8 cellular contexts compared by ENCODE assay signal in the genomic region with DNA sequence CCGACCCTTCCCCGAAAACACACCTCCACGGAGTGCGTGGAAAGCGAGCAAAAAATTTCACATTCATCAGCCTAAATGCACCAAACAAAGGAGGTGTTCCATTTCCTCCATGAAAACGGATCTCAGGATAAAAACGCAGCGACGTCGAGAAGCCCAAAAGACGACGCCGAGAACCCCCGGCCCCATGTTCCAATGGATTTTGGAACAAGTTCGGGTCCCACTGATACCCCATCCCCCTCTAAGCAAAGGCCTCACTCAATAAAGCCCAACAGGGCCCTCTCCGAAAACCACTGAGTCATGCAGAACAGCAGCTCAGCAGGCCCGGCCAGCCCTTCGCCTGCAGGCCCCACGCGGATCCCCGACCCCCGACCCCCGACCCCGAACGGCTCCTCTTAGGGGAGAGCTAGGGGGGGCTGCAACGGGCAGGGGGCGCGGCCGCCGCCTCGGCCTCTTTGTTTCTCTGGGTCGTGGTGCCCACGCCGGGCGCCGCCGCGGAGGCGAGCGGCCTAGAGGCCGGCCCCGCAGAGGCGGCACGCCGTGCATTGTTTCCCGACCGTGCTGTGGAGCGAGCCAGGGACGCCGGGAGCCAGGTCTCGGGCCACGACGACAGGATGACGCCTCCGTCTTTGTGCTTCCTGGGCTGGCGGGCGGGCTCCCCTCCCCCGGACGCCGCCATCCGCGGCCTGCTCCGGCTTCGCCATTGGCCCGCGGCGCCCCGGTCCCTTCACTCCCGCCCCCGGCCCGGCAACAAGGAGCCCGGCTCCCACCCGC. TPM values are rescaled to one million over a fixed set of nuclear protein-coding genes. Genes with fewer than 3 reads are reported as not detected.
DNase-seq lines count a peak whose midpoint lies in the region; ATAC-seq and TF ChIP-seq lines count a peak whose summit lies in the region.

No MANE protein-coding gene starts in this region.

- peak; percentile 67 for DNase-seq in AG20443 (ENCODE audit: low spot score)
- DNase-seq in OCI-LY7 (ENCODE audit: low spot score), result peak; percentile 81
- DNase-seq in activated T-helper 2 cell treated with anti-CD3 and anti-CD28 coated beads, Interferon-gamma antibody, Interleukin-2, Interleukin-4, amounts not matched to agents 10 μg/mL and 5 μg/mL and 100 μg/mL, durations not matched to agents 14 hours and 24 hours and 36 hours (ENCODE audit: low spot score), result peak; percentile 66
- peak; percentile 60 for DNase-seq in fibroblast of peridontal ligament (ENCODE audit: extremely low read depth)
- DNase-seq in stomach, result peak; percentile 68

- H3K27ac ChIP-seq in OCI-LY7 (ENCODE audit: low read depth, low read length, poor library complexity, severe bottlenecking) (peak overlapping the region; percentile 67), stomach (peak overlapping the region; percentile 99 to 100 (median 100))

- peak overlapping the region; percentile 90 for H3K4me3 ChIP-seq in OCI-LY7 (ENCODE audit: low read depth, low read length, poor library complexity, severe bottlenecking)
- peak overlapping the region; percentile 71 to 95 (median 86) for H3K4me3 ChIP-seq in stomach

- no peaks in the 10 kb centered on the region for H3K9me3 Mint-ChIP-seq in activated T-helper 2 cell treated with anti-CD3 and anti-CD28 coated beads, Interferon-gamma antibody, Interleukin-2, Interleukin-4, amounts not matched to agents 10 μg/mL and 5 μg/mL and 100 μg/mL, durations not matched to agents 14 hours and 24 hours and 36 hours
- H3K9me3 Mint-ChIP-seq in nephron, result no peaks in the 10 kb centered on the region

- no peak for TF ChIP-seq EP300 in stomach (IDR thresholded peaks at IDR 0.05)

- H3K36me3 Mint-ChIP-seq in activated T-helper 2 cell treated with anti-CD3 and anti-CD28 coated beads, Interferon-gamma antibody, Interleukin-2, Interleukin-4, amounts not matched to agents 10 μg/mL and 5 μg/mL and 100 μg/mL, durations not matched to agents 14 hours and 24 hours and 36 hours (ENCODE audit: low read depth), result peaks cover 44% of the 10 kb centered on the region
- peaks cover 39% of the 10 kb centered on the region for H3K36me3 Mint-ChIP-seq in nephron (ENCODE audit: low read depth)

- BruUV-seq in OCI-LY7 (replicated peaks; lab: Mats Ljungman, UMichigan), result no TSS peak

- peak overlapping the region; percentile 90 for H3K4me3 Mint-ChIP-seq in activated T-helper 2 cell treated with anti-CD3 and anti-CD28 coated beads, Interferon-gamma antibody, Interleukin-2, Interleukin-4, amounts not matched to agents 10 μg/mL and 5 μg/mL and 100 μg/mL, durations not matched to agents 14 hours and 24 hours and 36 hours (ENCODE audit: low read depth)
- H3K4me3 Mint-ChIP-seq in nephron, result peak overlapping the region; percentile 92 to 97 (median 93)

- H3K4me1 ChIP-seq in OCI-LY7 (ENCODE audit: insufficient read depth, low read length, poor library complexity, severe bottlenecking) (peaks cover 25% of the 10 kb centered on the region), stomach (peaks cover 25 to 52% (median 38%) of the 10 kb centered on the region in 4 donors)

- 0 to 2% (median 1%) methylated on average over 21 to 73 of the region's 73 CpGs for WGBS in stomach, 5 donors

- CTCF ChIA-PET in OCI-LY7 (lab: Charles Lee; ENCODE audit: unreplicated experiment), result no interaction called here

- no peaks in the 10 kb centered on the region for H3K27me3 ChIP-seq in stomach

- peaks cover 43% of the 10 kb centered on the region for H4K20me1 ChIP-seq in OCI-LY7 (ENCODE audit: insufficient read depth, low read length)

- H3K9me3 ChIP-seq in OCI-LY7 (ENCODE audit: low read length) (no peaks in the 10 kb centered on the region), stomach (no peaks in the 10 kb centered on the region)

- H3K27me3 Mint-ChIP-seq in activated T-helper 2 cell treated with anti-CD3 and anti-CD28 coated beads, Interferon-gamma antibody, Interleukin-2, Interleukin-4, amounts not matched to agents 10 μg/mL and 5 μg/mL and 100 μg/mL, durations not matched to agents 14 hours and 24 hours and 36 hours (ENCODE audit: low read depth), result no peaks in the 10 kb centered on the region
- H3K27me3 Mint-ChIP-seq in nephron (ENCODE audit: low read depth), result no peaks in the 10 kb centered on the region

- peak; percentile 0 for ATAC-seq in GM18870 (IDR thresholded peaks at IDR 0.05; ENCODE audit: unreplicated experiment)
- peak; percentile 33 for ATAC-seq in HG03095 (IDR thresholded peaks at IDR 0.05; ENCODE audit: unreplicated experiment)

- POLR2A ChIA-PET in OCI-LY7 (lab: Charles Lee), result interaction anchor here (0.7 kb wide), 1 partner anchor 58 kb away, joined by 3 read pairs; no protein-coding TSS in a partner anchor

- peaks cover 32% of the 10 kb centered on the region for H3K4me1 Mint-ChIP-seq in activated T-helper 2 cell treated with anti-CD3 and anti-CD28 coated beads, Interferon-gamma antibody, Interleukin-2, Interleukin-4, amounts not matched to agents 10 μg/mL and 5 μg/mL and 100 μg/mL, durations not matched to agents 14 hours and 24 hours and 36 hours (ENCODE audit: low read depth)
- H3K4me1 Mint-ChIP-seq in nephron, result peaks cover 43% of the 10 kb centered on the region

- no peaks in the 10 kb centered on the region for H3K9me2 ChIP-seq in OCI-LY7 (ENCODE audit: insufficient read depth, low read length)

- peak overlapping the region; percentile 86 for H3K27ac Mint-ChIP-seq in activated T-helper 2 cell treated with anti-CD3 and anti-CD28 coated beads, Interferon-gamma antibody, Interleukin-2, Interleukin-4, amounts not matched to agents 10 μg/mL and 5 μg/mL and 100 μg/mL, durations not matched to agents 14 hours and 24 hours and 36 hours
- H3K27ac Mint-ChIP-seq in nephron, result peak overlapping the region; percentile 89 to 100 (median 98)

- H2AFZ ChIP-seq in OCI-LY7 (ENCODE audit: low read length), result 0 out of 2 replicates have a peak overlapping the region, but pooled peaks have one; percentile 6

- no peak for TF ChIP-seq POLR2A in stomach (IDR thresholded peaks at IDR 0.05)

- H3K36me3 ChIP-seq in OCI-LY7 (ENCODE audit: insufficient read depth, low read length) (peaks cover 45% of the 10 kb centered on the region), stomach (peaks cover 14 to 15% (median 15%) of the 10 kb centered on the region in 4 donors)

- intact Hi-C loops in OCI-LY7 (cut with micrococcal nuclease; ENCODE audit: unreplicated experiment), result loop anchor here (10.0 kb wide), 1 partner anchor 459 kb away; no protein-coding TSS in a partner anchor
- intact Hi-C loops in activated T-helper 2 cell treated with anti-CD3 and anti-CD28 coated beads, Interferon-gamma antibody, Interleukin-2, Interleukin-4, amounts not matched to agents 10 μg/mL and 5 μg/mL and 100 μg/mL, durations not matched to agents 14 hours and 24 hours and 36 hours (cut with micrococcal nuclease), result loop anchor here (2.0 to 10.0 kb wide), 9 partner anchors 15 to 1952 kb away; a partner anchor contains a TSS
- intact Hi-C loops in stomach (cut with DNase I; ENCODE audit: low total_unique reads), result no loop called here

- TF ChIP-seq CTCF in OCI-LY7 (conservative IDR thresholded peaks at IDR 0.05; ENCODE audit: low read length) (no peak), nephron (IDR thresholded peaks at IDR 0.05; ENCODE audit: unreplicated experiment in 3 of 3) (no peak), stomach (IDR thresholded peaks at IDR 0.05) (no peak)

- peaks cover 57% of the 10 kb centered on the region for H3K79me2 ChIP-seq in OCI-LY7 (ENCODE audit: insufficient read depth, low read depth, low read length)

- peak overlapping the region; percentile 73 for H3K4me2 ChIP-seq in OCI-LY7 (ENCODE audit: low read length)

RNA-seq across cellular contexts. Expression of a gene that starts 0.9 kb away (rescaled TPM):
- total RNA-seq in OCI-LY7 (2014; rRNA removed; shearing (Covaris generic)), result 30.9 and 60.5 TPM in 2 replicates
- total RNA-seq in OCI-LY7 (2022), result 54.3 and 57.7 TPM in 2 replicates
- 95.5 and 99.1 TPM in 2 replicates for total RNA-seq in activated T-helper 2 cell treated with anti-CD3 and anti-CD28 coated beads, Interferon-gamma antibody, Interleukin-2, Interleukin-4, amounts not matched to agents 10 μg/mL and 5 μg/mL and 100 μg/mL, durations not matched to agents 14 hours and 24 hours and 36 hours
- 100 to 1,000 TPM; 190 to 644 (median 254) TPM for total RNA-seq in stomach
- polyA plus RNA-seq in stomach, result 100 to 1,000 TPM in 1 of 3 donors, 10 to 100 TPM in 2; 63.4 to 124 (median 83.9) TPM

Comparison
In these comparisons a context has a peak if more than half of its experiments do, and no peak if none do; other contexts are left out.
1. Peak in every context shown above with its lines: DNase-seq, ATAC-seq, H3K4me3 ChIP-seq and H3K27ac ChIP-seq.